8 cellular contexts compared by ENCODE assay signal in the genomic region with DNA sequence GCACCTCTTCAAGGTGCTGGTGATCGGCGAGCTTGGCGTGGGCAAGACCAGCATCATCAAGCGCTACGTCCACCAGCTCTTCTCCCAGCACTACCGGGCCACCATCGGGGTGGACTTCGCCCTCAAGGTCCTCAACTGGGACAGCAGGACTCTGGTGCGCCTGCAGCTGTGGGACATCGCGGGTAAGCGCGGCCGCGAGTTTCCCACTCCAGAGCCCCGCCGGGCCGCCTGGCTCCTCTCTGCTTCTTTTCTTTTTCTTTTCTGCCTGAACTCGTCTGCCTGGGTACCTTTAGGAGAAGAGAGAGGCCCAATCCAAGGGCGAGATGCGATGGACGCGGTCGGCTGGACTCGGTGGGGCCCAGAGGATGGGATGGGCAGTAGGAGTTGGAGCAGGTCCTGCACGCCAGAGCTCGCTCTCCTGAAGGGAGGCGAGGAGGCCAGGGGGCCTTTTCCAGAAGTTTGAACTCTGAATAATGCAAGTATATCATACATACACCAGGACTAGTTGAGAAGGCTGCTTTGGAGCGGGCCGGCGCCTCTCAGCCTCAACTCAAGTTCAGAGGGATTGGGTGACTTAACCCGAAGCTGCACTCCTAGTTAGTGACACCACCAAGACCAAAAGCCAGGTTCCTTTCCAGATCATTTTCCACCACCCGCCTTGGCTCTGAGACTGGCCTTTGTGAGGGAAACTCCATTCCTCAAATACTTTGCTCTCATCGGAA. TPM values are rescaled to one million over a fixed set of nuclear protein-coding genes. Genes with fewer than 3 reads are reported as not detected.
DNase-seq lines count a peak whose midpoint lies in the region; ATAC-seq and TF ChIP-seq lines count a peak whose summit lies in the region.

No MANE protein-coding gene starts in this region.

- no peaks in the 10 kb centered on the region for H4K20me1 ChIP-seq in Loucy (ENCODE audit: insufficient read depth, low read length, poor library complexity, severe bottlenecking)

- DNase-seq in AG08396 (ENCODE audit: low spot score) (peak; percentile 32), right atrium auricular region (ENCODE audit: low spot score) (peak; percentile 66), trophoblast cell (peak; percentile 22 to 59), SIG-M5 (lab: John Stamatoyannopoulos, UW) (no peak)

- peak overlapping the region; percentile 74 for H2BK5ac ChIP-seq in trophoblast cell (ENCODE audit: low read depth, low read length, poor library complexity)

- H3K4me3 ChIP-seq in Loucy (ENCODE audit: low read length, poor library complexity, severe bottlenecking) (peak overlapping the region; percentile 80), right atrium auricular region (peak overlapping the region; percentile 57 to 72), trophoblast cell (ENCODE audit: low read depth, low read length) (peak overlapping the region; percentile 85)

- H3K27me3 ChIP-seq in Loucy (ENCODE audit: insufficient read depth, low read length, poor library complexity, severe bottlenecking), result no peaks in the 10 kb centered on the region
- H3K27me3 ChIP-seq in right atrium auricular region, result no peaks in the 10 kb centered on the region
- H3K27me3 ChIP-seq in trophoblast cell (ENCODE audit: insufficient read depth, low read length), result no peaks in the 10 kb centered on the region

- H3K4me2 ChIP-seq in Loucy (ENCODE audit: low read depth, low read length, poor library complexity, severe bottlenecking), result peak overlapping the region; percentile 62
- H3K4me2 ChIP-seq in trophoblast cell (ENCODE audit: low read length), result peak overlapping the region; percentile 73

- H2BK12ac ChIP-seq in trophoblast cell (ENCODE audit: low read length), result peak overlapping the region; percentile 25

- H3K79me2 ChIP-seq in Loucy (ENCODE audit: insufficient read depth, low read length), result peaks cover 21% of the 10 kb centered on the region; the same call in 1 of the 2 replicates
- H3K79me2 ChIP-seq in trophoblast cell (ENCODE audit: control insufficient read depth, insufficient read depth, low read length, poor library complexity), result peaks cover 16% of the 10 kb centered on the region

- H3F3A ChIP-seq in Loucy (ENCODE audit: low read depth), result no peaks in the 10 kb centered on the region

- peak overlapping the region; percentile 78 for H4K91ac ChIP-seq in trophoblast cell (ENCODE audit: low read depth, low read length)

- H3K4me1 ChIP-seq in Loucy (ENCODE audit: insufficient read depth, low read length, poor library complexity, severe bottlenecking) (peaks cover 31% of the 10 kb centered on the region), right atrium auricular region (peaks cover 0 to 16% of the 10 kb centered on the region in 2 donors), trophoblast cell (ENCODE audit: control insufficient read depth in 1 of 2, insufficient read depth in 2 of 2, low read length in 2 of 2) (peaks cover 0 to 9% of the 10 kb centered on the region in 2 experiments)

- no CpG with 5 or more reads among the region's 34 CpGs for WGBS in trophoblast cell (ENCODE audit: extremely low coverage, insufficient coverage, insufficient read length)

- H2AK5ac ChIP-seq in trophoblast cell (ENCODE audit: low read length), result peak overlapping the region; percentile 10

- H3K9me3 ChIP-seq in Loucy (ENCODE audit: insufficient read depth, low read depth, low read length) (no peaks in the 10 kb centered on the region), right atrium auricular region (no peaks in the 10 kb centered on the region), trophoblast cell (ENCODE audit: insufficient read depth, low read depth, low read length) (no peaks in the 10 kb centered on the region)

- peak overlapping the region; percentile 69; the same call in 1 of the 2 replicates for H2AFZ ChIP-seq in Loucy (ENCODE audit: low read length)
- H2AFZ ChIP-seq in trophoblast cell (ENCODE audit: insufficient read depth, low read length, poor library complexity), result peak overlapping the region; percentile 53

- H3K4ac ChIP-seq in trophoblast cell (ENCODE audit: low read depth, low read length), result peak overlapping the region; percentile 57

- H3K18ac ChIP-seq in trophoblast cell (ENCODE audit: low read length), result peak overlapping the region; percentile 79

- H2BK120ac ChIP-seq in trophoblast cell (ENCODE audit: insufficient read depth, low read length, poor library complexity), result peak overlapping the region; percentile 12

- H3K27ac ChIP-seq in angular gyrus (ENCODE audit: low read depth, low read length) (peak overlapping the region; percentile 81), right atrium auricular region (peak overlapping the region; percentile 90 to 94), trophoblast cell (ENCODE audit: low read depth, low read length) (peak overlapping the region; percentile 79)

- no peaks in the 10 kb centered on the region for H3K9me2 ChIP-seq in Loucy (replicated peaks; ENCODE audit: low read depth, low read length)

- H3K9ac ChIP-seq in Loucy (ENCODE audit: low read depth, low read length, poor library complexity, severe bottlenecking) (peak overlapping the region; percentile 75), trophoblast cell (ENCODE audit: low read length) (peak overlapping the region; percentile 89)

- peaks cover 16% of the 10 kb centered on the region for H3K79me1 ChIP-seq in trophoblast cell (ENCODE audit: low read length)

- ATAC-seq in GM19467 (IDR thresholded peaks at IDR 0.05; ENCODE audit: unreplicated experiment) (peak; percentile 26), HG03196 (IDR thresholded peaks at IDR 0.05; ENCODE audit: unreplicated experiment) (no peak)

- peak overlapping the region; percentile 83 for H3K14ac ChIP-seq in trophoblast cell (ENCODE audit: low read length)

- no peak for TF ChIP-seq CTCF in Loucy (conservative IDR thresholded peaks at IDR 0.05; ENCODE audit: low read length)
- no peak for TF ChIP-seq CTCF in right atrium auricular region (IDR thresholded peaks at IDR 0.05)

- peak overlapping the region; percentile 61 for H4K12ac ChIP-seq in trophoblast cell (ENCODE audit: low read depth, low read length)

- H4K8ac ChIP-seq in trophoblast cell (ENCODE audit: low read depth, low read length), result peak overlapping the region; percentile 79

- no peak overlapping the region for H3K23ac ChIP-seq in trophoblast cell (ENCODE audit: low read length)

- H3K36me3 ChIP-seq in Loucy (ENCODE audit: insufficient read depth, low read length) (no peaks in the 10 kb centered on the region), right atrium auricular region (no peaks in the 10 kb centered on the region), trophoblast cell (ENCODE audit: control insufficient read depth in 1 of 2, insufficient read depth in 2 of 2, low read length in 2 of 2) (no peaks in the 10 kb centered on the region)

RNA-seq across cellular contexts. Expression of a gene that starts 0.5 kb away (rescaled TPM):
- total RNA-seq in right atrium auricular region, result 10 to 100 TPM in 1 of 2 donors, 1 to 10 TPM in 1; 7.0 to 18.6 TPM
- 83.1 and 86.5 TPM in 2 replicates for polyA plus RNA-seq in trophoblast cell (2013)

RNA-seq across cellular contexts. Expression of a gene that starts 54.7 kb away (rescaled TPM):
- total RNA-seq in right atrium auricular region, result not detected
- 0.10 and 0.12 TPM in 2 replicates for polyA plus RNA-seq in trophoblast cell (2013)
